Comparison of ENCODE assay signal across 18 cellular contexts in the genomic region with DNA sequence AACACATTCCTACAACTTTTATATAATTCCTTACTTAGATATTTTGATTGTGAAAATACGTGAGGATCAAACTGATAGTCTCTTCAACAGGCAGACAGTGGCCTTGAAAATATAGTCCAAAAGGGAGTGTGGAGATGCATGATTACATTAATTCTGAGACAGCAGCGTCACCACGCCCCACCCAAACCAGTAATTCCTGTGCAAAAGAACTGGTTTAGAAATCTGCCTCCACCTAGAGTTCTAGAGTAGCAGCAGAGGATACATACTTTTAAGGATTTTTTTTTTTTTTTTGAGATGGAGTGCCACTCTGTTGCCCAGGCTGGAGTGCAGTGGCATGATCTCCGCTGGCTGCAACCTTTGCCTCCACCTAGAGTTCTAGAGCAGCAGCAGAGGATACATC. TPM values are rescaled to one million over a fixed set of nuclear protein-coding genes. Genes with fewer than 3 reads are reported as not detected.
A peak's percentile ranks its signal among the peaks of the same experiment; 100 is the strongest.
DNase-seq lines count a peak whose midpoint lies in the region; ATAC-seq and TF ChIP-seq lines count a peak whose summit lies in the region.
"Had no signal": no experiment of that assay in that cellular context is flagged by ENCODE, and none has a peak within 500 bp of the region (broad histone marks: within the 10 kb centered on the region; RNA-seq: fewer than 3 reads in every experiment).

No MANE protein-coding gene starts in this region.

- TF ChIP-seq CTCF in activated CD8-positive, alpha-beta T cell treated with anti-CD3 and anti-CD28 coated beads for 36 hours (IDR thresholded peaks at IDR 0.05): no peak
- TF ChIP-seq CTCF in suprapubic skin (IDR thresholded peaks at IDR 0.05) (no peak), BE2C (IDR thresholded peaks at IDR 0.05; ENCODE audit: low read depth, low read length) (no peak), hepatocyte (IDR thresholded peaks at IDR 0.05; ENCODE audit: poor library complexity) (no peak)

- CTCF ChIA-PET in activated CD8-positive, alpha-beta T cell treated with anti-CD3 and anti-CD28 coated beads for 36 hours (lab: Charles Lee): no interaction called here
- CTCF ChIA-PET in activated CD8-positive, alpha-beta T cell treated with anti-CD3 and anti-CD28 coated beads, Interleukin-2, amount 10 ng/mL, durations not matched to agents 7 days and 5 days (lab: Charles Lee): no interaction called here

- TF ChIP-seq POLR2A in suprapubic skin (IDR thresholded peaks at IDR 0.05): no peak

- H3K9me3 ChIP-seq in suprapubic skin (no peaks in the 10 kb centered on the region), BE2C (no peaks in the 10 kb centered on the region; the same call in 1 of the 2 replicates), hepatocyte (ENCODE audit: low read depth) (no peaks in the 10 kb centered on the region)
- H3K9me3 ChIP-seq: upper lobe of left lung had no signal

- H3K27ac Mint-ChIP-seq in activated CD8-positive, alpha-beta T cell treated with anti-CD3 and anti-CD28 coated beads for 36 hours: no peak overlapping the region
- no peak overlapping the region for H3K27ac Mint-ChIP-seq in activated CD8-positive, alpha-beta T cell treated with anti-CD3 and anti-CD28 coated beads, Interleukin-2, amount 10 ng/mL, durations not matched to agents 7 days and 5 days
- H3K27ac Mint-ChIP-seq in activated T-helper 17 cell treated with anti-CD3 and anti-CD28 coated beads, Interleukin-2, amount 50 U/mL, for 72 hours: no peak overlapping the region
- peak overlapping the region in 2 of 6 donors; percentile 80 to 98 for H3K27ac Mint-ChIP-seq in immature natural killer cell
- H3K27ac Mint-ChIP-seq: memory B cell had no signal

- H2AFZ ChIP-seq in hepatocyte: no peak overlapping the region

- H3K4me1 ChIP-seq in suprapubic skin: peaks cover 46% of the 10 kb centered on the region
- H3K4me1 ChIP-seq in BE2C: no peaks in the 10 kb centered on the region
- H3K4me1 ChIP-seq in hepatocyte (ENCODE audit: insufficient read depth): peaks cover 20% of the 10 kb centered on the region

- H3K4me3 ChIP-seq in suprapubic skin (no peak overlapping the region), BE2C (ENCODE audit: low read depth, low read length) (no peak overlapping the region), hepatocyte (no peak overlapping the region)

- H3K4me2 ChIP-seq in hepatocyte: no peak overlapping the region

- peaks cover 16% of the 10 kb centered on the region for H3K36me3 Mint-ChIP-seq in activated CD8-positive, alpha-beta T cell treated with anti-CD3 and anti-CD28 coated beads for 36 hours (ENCODE audit: low read depth)
- peaks cover 21% of the 10 kb centered on the region for H3K36me3 Mint-ChIP-seq in activated CD8-positive, alpha-beta T cell treated with anti-CD3 and anti-CD28 coated beads, Interleukin-2, amount 10 ng/mL, durations not matched to agents 7 days and 5 days (ENCODE audit: low read depth)
- H3K36me3 Mint-ChIP-seq in activated T-helper 17 cell treated with anti-CD3 and anti-CD28 coated beads, Interleukin-2, amount 50 U/mL, for 72 hours (ENCODE audit: low read depth): peaks cover 35% of the 10 kb centered on the region
- H3K36me3 Mint-ChIP-seq in immature natural killer cell: peaks cover 7 to 10% (median 10%) of the 10 kb centered on the region in 3 donors

- no peaks in the 10 kb centered on the region for H3K9me2 ChIP-seq in hepatocyte (replicated peaks; ENCODE audit: insufficient read depth)

- no peak for ATAC-seq in activated CD8-positive, alpha-beta T cell treated with anti-CD3 and anti-CD28 coated beads for 36 hours
- ATAC-seq in activated CD8-positive, alpha-beta T cell treated with anti-CD3 and anti-CD28 coated beads, Interleukin-2, amount 10 ng/mL, durations not matched to agents 7 days and 5 days: no peak
- ATAC-seq in activated T-helper 17 cell treated with anti-CD3 and anti-CD28 coated beads, Interleukin-2, amount 50 U/mL, for 72 hours (replicated peaks): no peak

- 57% methylated on average over 4 of the region's 4 CpGs for WGBS in suprapubic skin
- 95% methylated on average over 4 of the region's 4 CpGs for WGBS in hepatocyte (ENCODE audit: low lambda C conversion rate, missing lambda C conversion rate)

- H4K20me1 ChIP-seq in hepatocyte (ENCODE audit: insufficient read depth, poor library complexity, severe bottlenecking): peaks cover 3% of the 10 kb centered on the region

- H3K36me3 ChIP-seq in suprapubic skin (no peaks in the 10 kb centered on the region), BE2C (0 out of 2 replicates have a peak, but pooled peaks cover 8% of the 10 kb centered on the region), hepatocyte (replicated peaks; ENCODE audit: insufficient read depth, low read depth) (no peaks in the 10 kb centered on the region)

- peaks cover 29% of the 10 kb centered on the region for H3K79me2 ChIP-seq in hepatocyte

- no peak for DNase-seq in activated CD8-positive, alpha-beta T cell treated with anti-CD3 and anti-CD28 coated beads for 36 hours
- no peak for DNase-seq in activated CD8-positive, alpha-beta T cell treated with anti-CD3 and anti-CD28 coated beads, Interleukin-2, amount 10 ng/mL, durations not matched to agents 7 days and 5 days
- no peak for DNase-seq in immature natural killer cell
- DNase-seq in suprapubic skin (ENCODE audit: low spot score in 2 of 2): no peak
- no peak for DNase-seq in midbrain (lab: John Stamatoyannopoulos, UW)
- DNase-seq in BE2C: no peak
- DNase-seq in hepatocyte (ENCODE audit: low spot score): no peak
- DNase-seq: ACHN; CD4-positive, alpha-beta memory T cell; GOT3; hypothalamus; NCI-H1694; NCI-H2227 treated with DMSO at 0.1 percent for 48 hours; stimulated activated naive CD4-positive, alpha-beta T cell; SW 1271; upper lobe of left lung had no signal

- peaks cover 18% of the 10 kb centered on the region for H3K4me1 Mint-ChIP-seq in activated CD8-positive, alpha-beta T cell treated with anti-CD3 and anti-CD28 coated beads for 36 hours (ENCODE audit: low read depth)
- peaks cover 32% of the 10 kb centered on the region for H3K4me1 Mint-ChIP-seq in activated CD8-positive, alpha-beta T cell treated with anti-CD3 and anti-CD28 coated beads, Interleukin-2, amount 10 ng/mL, durations not matched to agents 7 days and 5 days (ENCODE audit: low read depth)
- peaks cover 11% of the 10 kb centered on the region for H3K4me1 Mint-ChIP-seq in activated T-helper 17 cell treated with anti-CD3 and anti-CD28 coated beads, Interleukin-2, amount 50 U/mL, for 72 hours
- peaks cover 36 to 43% of the 10 kb centered on the region in 2 donors for H3K4me1 Mint-ChIP-seq in immature natural killer cell

- no peaks in the 10 kb centered on the region for H3K9me3 Mint-ChIP-seq in activated CD8-positive, alpha-beta T cell treated with anti-CD3 and anti-CD28 coated beads for 36 hours
- no peaks in the 10 kb centered on the region for H3K9me3 Mint-ChIP-seq in activated CD8-positive, alpha-beta T cell treated with anti-CD3 and anti-CD28 coated beads, Interleukin-2, amount 10 ng/mL, durations not matched to agents 7 days and 5 days (ENCODE audit: insufficient read depth)
- H3K9me3 Mint-ChIP-seq in activated T-helper 17 cell treated with anti-CD3 and anti-CD28 coated beads, Interleukin-2, amount 50 U/mL, for 72 hours: no peaks in the 10 kb centered on the region
- H3K9me3 Mint-ChIP-seq in immature natural killer cell: no peaks in the 10 kb centered on the region
- H3K9me3 Mint-ChIP-seq: CD4-positive, alpha-beta memory T cell; memory B cell had no signal

- H3K4me3 Mint-ChIP-seq in activated CD8-positive, alpha-beta T cell treated with anti-CD3 and anti-CD28 coated beads for 36 hours: peak overlapping the region; percentile 26
- H3K4me3 Mint-ChIP-seq in activated CD8-positive, alpha-beta T cell treated with anti-CD3 and anti-CD28 coated beads, Interleukin-2, amount 10 ng/mL, durations not matched to agents 7 days and 5 days: no peak overlapping the region
- H3K4me3 Mint-ChIP-seq in activated T-helper 17 cell treated with anti-CD3 and anti-CD28 coated beads, Interleukin-2, amount 50 U/mL, for 72 hours: peak overlapping the region; percentile 95
- peak overlapping the region in 4 of 5 donors; percentile 96 to 99 (median 98) for H3K4me3 Mint-ChIP-seq in immature natural killer cell

- H3K27me3 Mint-ChIP-seq in activated CD8-positive, alpha-beta T cell treated with anti-CD3 and anti-CD28 coated beads for 36 hours: peaks cover 2% of the 10 kb centered on the region
- peaks cover 4% of the 10 kb centered on the region for H3K27me3 Mint-ChIP-seq in activated CD8-positive, alpha-beta T cell treated with anti-CD3 and anti-CD28 coated beads, Interleukin-2, amount 10 ng/mL, durations not matched to agents 7 days and 5 days (ENCODE audit: low read depth)
- no peaks in the 10 kb centered on the region for H3K27me3 Mint-ChIP-seq in activated T-helper 17 cell treated with anti-CD3 and anti-CD28 coated beads, Interleukin-2, amount 50 U/mL, for 72 hours
- H3K27me3 Mint-ChIP-seq in immature natural killer cell (ENCODE audit: low read depth in 3 of 3): peaks cover 6 to 12% (median 6%) of the 10 kb centered on the region in 3 donors
- H3K27me3 Mint-ChIP-seq: CD4-positive, alpha-beta memory T cell had no signal

- POLR2A ChIA-PET in activated CD8-positive, alpha-beta T cell treated with anti-CD3 and anti-CD28 coated beads for 36 hours (lab: Charles Lee): interaction anchor here (1.2 kb wide), 1 partner anchor 14 kb away, joined by 3 read pairs; no protein-coding TSS in a partner anchor
- POLR2A ChIA-PET in activated CD8-positive, alpha-beta T cell treated with anti-CD3 and anti-CD28 coated beads, Interleukin-2, amount 10 ng/mL, durations not matched to agents 7 days and 5 days (lab: Charles Lee): no interaction called here

- H3K27me3 ChIP-seq in suprapubic skin (no peaks in the 10 kb centered on the region), BE2C (peaks cover 2% of the 10 kb centered on the region; the same call in 1 of the 2 replicates), hepatocyte (no peaks in the 10 kb centered on the region)
- H3K27me3 ChIP-seq: upper lobe of left lung had no signal

- TF ChIP-seq EP300 in suprapubic skin (IDR thresholded peaks at IDR 0.05): no peak

- H3K27ac ChIP-seq in suprapubic skin (peak overlapping the region; percentile 98), hepatocyte (no peak overlapping the region)

- intact Hi-C loops in activated CD8-positive, alpha-beta T cell treated with anti-CD3 and anti-CD28 coated beads for 36 hours (cut with micrococcal nuclease): no loop called here

RNA-seq across cellular contexts. Expression of gene TUT7, which starts 1.6 kb away (rescaled TPM):
- 10 to 100 TPM; 32.0 to 33.6 TPM for total RNA-seq in activated CD8-positive, alpha-beta T cell treated with anti-CD3 and anti-CD28 coated beads for 36 hours
- 10 to 100 TPM; 30.8 to 32.3 TPM for total RNA-seq in activated CD8-positive, alpha-beta T cell treated with anti-CD3 and anti-CD28 coated beads, Interleukin-2, amount 10 ng/mL, durations not matched to agents 7 days and 5 days
- total RNA-seq in activated T-helper 17 cell treated with anti-CD3 and anti-CD28 coated beads, Interleukin-2, amount 50 U/mL, for 72 hours: 10 to 100 TPM; 42.7 to 79.0 TPM
- polyA plus RNA-seq in immature natural killer cell (10 to 100 TPM; 16.1 to 34.4 (median 18.0) TPM), hepatocyte (21.5 and 25.1 TPM in 2 replicates)
- total RNA-seq in suprapubic skin (100 to 1,000 TPM in 1 of 4 donors, 10 to 100 TPM in 3; 64.4 to 147 (median 82.1) TPM), hepatocyte (32.1 and 33.1 TPM in 2 replicates)
- 10.3 TPM for polyA plus RNA-seq in BE2C (2012; ENCODE audit: insufficient read depth, insufficient read length, low read depth)
